Comparison of ENCODE assay signal across 1 cellular context in genomic region chr5:123119334-123119986, GRCh38.
TF ChIP-seq lines count a peak whose summit lies in the region.

No MANE protein-coding gene starts in this region.

TF ChIP-seq in H1, 55 proteins besides CTCF, POLR2A, EP300 and RAD21 (continued from another document):
- peak; percentile 97 for TF ChIP-seq TEAD4 (IDR thresholded peaks at IDR 0.05; ENCODE audit: low read depth, low read length)
- no peak for TF ChIP-seq USF2 (IDR thresholded peaks at IDR 0.05; ENCODE audit: low read length)
- TF ChIP-seq ASH2L (IDR thresholded peaks at IDR 0.05; ENCODE audit: low read length) = peak; percentile 95
- TF ChIP-seq CTBP2 (IDR thresholded peaks at IDR 0.05; ENCODE audit: borderline replicate concordance, insufficient read depth, insufficient read length, low read length) = no peak
- no peak for TF ChIP-seq RNF2 (IDR thresholded peaks at IDR 0.05; ENCODE audit: borderline replicate concordance, low read depth, low read length, missing control alignments, poor library complexity, severe bottlenecking)
- TF ChIP-seq SP1 (IDR thresholded peaks at IDR 0.05; ENCODE audit: low read depth, low read length) = peak; percentile 92
- no peak; the same call in 1 of the 2 replicates for TF ChIP-seq ATF2 (IDR thresholded peaks at IDR 0.05; ENCODE audit: low read length)
- peak; percentile 78; the same call in 1 of the 2 replicates for TF ChIP-seq RBBP5 (IDR thresholded peaks at IDR 0.05; ENCODE audit: borderline replicate concordance, low read depth, low read length)
- 0 out of 2 replicates have a peak, but pooled peaks have one; percentile 33 for TF ChIP-seq JUND (IDR thresholded peaks at IDR 0.05; ENCODE audit: low read length)
- TF ChIP-seq SIN3A (conservative IDR thresholded peaks at IDR 0.05 in 1 of 2, IDR thresholded peaks at IDR 0.05 in 1 of 2; ENCODE audit: low read depth in 1 of 2, low read length in 2 of 2) = no peak
- TF ChIP-seq, protein P1, sequence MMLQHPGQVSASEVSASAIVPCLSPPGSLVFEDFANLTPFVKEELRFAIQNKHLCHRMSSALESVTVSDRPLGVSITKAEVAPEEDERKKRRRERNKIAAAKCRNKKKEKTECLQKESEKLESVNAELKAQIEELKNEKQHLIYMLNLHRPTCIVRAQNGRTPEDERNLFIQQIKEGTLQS (IDR thresholded peaks at IDR 0.05; ENCODE audit: insufficient read depth, low read depth, low read length) = no peak
- TF ChIP-seq KDM4A (IDR thresholded peaks at IDR 0.05; ENCODE audit: low read depth, low read length, severe bottlenecking) = peak; percentile 40
- peak; percentile 40; the same call in 1 of the 2 replicates for TF ChIP-seq MAX (IDR thresholded peaks at IDR 0.05)
- peak; percentile 40; the same call in 1 of the 2 replicates for TF ChIP-seq CREB1 (IDR thresholded peaks at IDR 0.05)
- no peak for TF ChIP-seq BRCA1 (IDR thresholded peaks at IDR 0.05; ENCODE audit: low read depth, low read length)
- TF ChIP-seq E2F6 (IDR thresholded peaks at IDR 0.05) = no peak
- no peak for TF ChIP-seq CEBPB (IDR thresholded peaks at IDR 0.05; ENCODE audit: low read depth, low read length)
